ENCODE assay signal across 18 cellular contexts in the genomic region with DNA sequence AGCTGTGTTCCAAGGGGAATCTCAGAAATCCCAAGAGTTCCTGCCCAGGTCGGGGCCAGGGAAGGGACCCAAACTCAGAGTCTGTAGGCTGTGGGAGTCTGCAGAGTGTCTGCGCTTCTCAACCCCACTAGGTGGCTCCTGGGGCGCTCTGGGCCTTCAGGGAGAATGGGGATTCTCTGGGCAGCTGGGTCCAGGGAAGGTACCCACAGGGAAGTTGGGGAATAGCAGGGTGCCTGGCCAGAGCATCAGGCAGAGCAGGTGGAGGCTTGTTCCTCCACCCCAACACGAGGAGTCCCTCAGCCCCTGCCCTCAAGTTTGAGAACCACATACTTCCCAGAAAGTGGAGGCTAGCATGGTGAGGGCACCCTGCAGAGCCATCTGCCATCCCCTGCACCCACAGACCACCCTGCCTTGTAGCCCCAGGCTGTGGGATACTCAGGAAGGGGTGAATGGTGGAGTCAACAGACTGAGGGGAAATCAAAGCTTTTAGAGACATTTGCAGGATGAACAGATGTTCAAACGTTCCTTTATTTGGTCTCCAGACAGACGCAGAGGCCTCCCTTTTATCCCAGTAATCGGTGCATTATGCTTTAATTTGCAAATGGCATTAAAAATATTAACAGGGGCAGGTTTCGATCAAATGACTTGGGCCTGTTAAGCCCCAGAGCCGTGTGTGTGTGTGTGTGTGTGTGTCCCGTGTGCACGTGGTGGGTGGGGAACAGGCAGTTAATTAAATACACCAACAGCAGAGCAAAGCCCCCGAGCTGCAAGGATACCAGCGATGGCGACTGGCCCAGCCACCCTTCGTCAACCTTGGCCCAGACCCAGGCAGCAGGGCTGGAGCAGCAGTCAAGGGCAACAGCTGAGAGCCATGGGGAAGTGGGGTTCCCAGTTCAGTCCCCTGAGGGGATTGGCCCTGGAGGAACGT. TPM values are rescaled to one million over a fixed set of nuclear protein-coding genes. Genes with fewer than 3 reads are reported as not detected.
A peak's percentile ranks its signal among the peaks of the same experiment; 100 is the strongest.
DNase-seq lines count a peak whose midpoint lies in the region; ATAC-seq and TF ChIP-seq lines count a peak whose summit lies in the region.
"Had no signal": no experiment of that assay in that cellular context is flagged by ENCODE, and none has a peak within 500 bp of the region (broad histone marks: within the 10 kb centered on the region; RNA-seq: fewer than 3 reads in every experiment).

No MANE protein-coding gene starts in this region.

- CTCF ChIA-PET in HCT116 (lab: Charles Lee) = interaction anchor here (0.8 kb wide), 1 partner anchor 9 kb away, joined by 3 read pairs; no protein-coding TSS in a partner anchor
- CTCF ChIA-PET in PC-9 (lab: Charles Lee) = no interaction called here

- H3K9ac ChIP-seq in HCT116 (ENCODE audit: low read length) (no peak overlapping the region), endodermal cell (ENCODE audit: extremely low read depth, low read length, poor library complexity, severe bottlenecking) (no peak overlapping the region)

- H3K4me1 ChIP-seq in HCT116 (ENCODE audit: control insufficient read depth in 1 of 2, insufficient read depth in 2 of 2, low read length in 2 of 2) (peaks cover 10 to 24% of the 10 kb centered on the region in 2 experiments; a peak in 3 of 4 replicates), PC-9 (replicated peaks; ENCODE audit: insufficient read depth) (no peaks in the 10 kb centered on the region), endodermal cell (ENCODE audit: control insufficient read depth, insufficient read depth, low read length) (peaks cover 12% of the 10 kb centered on the region), spleen (peaks cover 0 to 10% (median 0%) of the 10 kb centered on the region in 6 donors)
- H3K4me1 ChIP-seq: breast epithelium, left lung had no signal

- ATAC-seq in HCT116 (peak; percentile 81), HG02852 (IDR thresholded peaks at IDR 0.05; ENCODE audit: unreplicated experiment) (no peak)
- ATAC-seq: activated CD8-positive, alpha-beta T cell treated with anti-CD3 and anti-CD28 coated beads for 36 hours; left lung had no signal

- peak in 2 of 3 experiments; percentile 45 to 55; a peak in 4 of 6 replicates for TF ChIP-seq CTCF in HCT116 (IDR thresholded peaks at IDR 0.05 in 2 of 3, conservative IDR thresholded peaks at IDR 0.05 in 1 of 3; ENCODE audit: borderline replicate concordance in 1 of 3, insufficient read depth in 1 of 3, low read depth in 2 of 3, low read length in 2 of 3)
- TF ChIP-seq CTCF in PC-9 (conservative IDR thresholded peaks at IDR 0.05) = 0 out of 2 replicates have a peak, but pooled peaks have one; percentile 27
- TF ChIP-seq CTCF in endodermal cell (conservative IDR thresholded peaks at IDR 0.05) = peak; percentile 67
- TF ChIP-seq CTCF in retinal pigment epithelial cell (conservative IDR thresholded peaks at IDR 0.05; ENCODE audit: low read depth, low read length) = peak; percentile 41
- TF ChIP-seq CTCF in spleen (IDR thresholded peaks at IDR 0.05 in 8 of 11, conservative IDR thresholded peaks at IDR 0.05 in 3 of 11) = no peak

- no peak for TF ChIP-seq RAD21 in HCT116 (IDR thresholded peaks at IDR 0.05; ENCODE audit: low read depth)

- H3K9me2 ChIP-seq in HCT116 (ENCODE audit: insufficient read depth) (no peaks in the 10 kb centered on the region), PC-9 (ENCODE audit: insufficient read depth) (no peaks in the 10 kb centered on the region)

- BruUV-seq in HCT116 (replicated peaks; lab: Mats Ljungman, UMichigan) = no TSS peak
- BruUV-seq in PC-9 (replicated peaks; lab: Mats Ljungman, UMichigan) = no TSS peak

- H3K4me1 Mint-ChIP-seq in endodermal cell = peaks cover 23% of the 10 kb centered on the region

- TF ChIP-seq POLR2A in HCT116 (IDR thresholded peaks at IDR 0.05; ENCODE audit: borderline replicate concordance, extremely low read depth, insufficient read depth, insufficient read length) (no peak), spleen (IDR thresholded peaks at IDR 0.05) (no peak)

- H3K36me3 ChIP-seq in HCT116 (ENCODE audit: control insufficient read depth in 1 of 2, insufficient read depth in 2 of 2, low read length in 2 of 2) = no peaks in the 10 kb centered on the region
- H3K36me3 ChIP-seq in PC-9 (ENCODE audit: low read depth) = no peaks in the 10 kb centered on the region
- H3K36me3 ChIP-seq in endodermal cell (ENCODE audit: control insufficient read depth, insufficient read depth, low read length) = no peaks in the 10 kb centered on the region
- H3K36me3 ChIP-seq in spleen = peaks cover 0 to 27% (median 0%) of the 10 kb centered on the region in 6 donors
- H3K36me3 ChIP-seq: breast epithelium, left lung had no signal

- H4K20me1 ChIP-seq in HCT116 (ENCODE audit: insufficient read depth) = no peaks in the 10 kb centered on the region
- H4K20me1 ChIP-seq in PC-9 (ENCODE audit: insufficient read depth) = peaks cover 5% of the 10 kb centered on the region; the same call in 1 of the 2 replicates

- no peaks in the 10 kb centered on the region for H3K36me3 Mint-ChIP-seq in endodermal cell (ENCODE audit: low read depth)

- POLR2A ChIA-PET in HCT116 (lab: Charles Lee) (no interaction called here), PC-9 (lab: Charles Lee; ENCODE audit: unreplicated experiment) (no interaction called here)

- H3K27ac ChIP-seq in HCT116 (ENCODE audit: low read depth, low read length) (no peak overlapping the region; the same call in 1 of the 2 replicates), PC-9 (no peak overlapping the region), endodermal cell (ENCODE audit: low read depth, low read length) (no peak overlapping the region), spleen (no peak overlapping the region)
- H3K27ac ChIP-seq: breast epithelium, hepatocyte, HL-60, left lung, skin epidermis had no signal

- no peaks in the 10 kb centered on the region for H3K27me3 Mint-ChIP-seq in endodermal cell (ENCODE audit: insufficient read depth)
- H3K27me3 Mint-ChIP-seq: activated CD8-positive, alpha-beta T cell treated with anti-CD3 and anti-CD28 coated beads for 36 hours had no signal

- H3K9me3 ChIP-seq in HCT116 (ENCODE audit: control insufficient read depth in 1 of 2, insufficient read depth in 1 of 2, low read depth in 1 of 2, low read length in 2 of 2) (no peaks in the 10 kb centered on the region), PC-9 (ENCODE audit: insufficient read depth, low read depth) (no peaks in the 10 kb centered on the region), endodermal cell (ENCODE audit: control insufficient read depth, low read length) (no peaks in the 10 kb centered on the region), spleen (no peaks in the 10 kb centered on the region)
- H3K9me3 ChIP-seq: breast epithelium, left lung had no signal

- DNase-seq in HCT116 (ENCODE audit: low read depth, low spot score) (no peak), PC-9 (no peak), endodermal cell (peak; percentile 70), retinal pigment epithelial cell (ENCODE audit: low read depth) (no peak), NCI-H2029 treated with DMSO at 0.1 percent for 48 hours (lab: John Stamatoyannopoulos, UW) (no peak), spleen (no peak)
- DNase-seq: activated CD8-positive, alpha-beta T cell treated with anti-CD3 and anti-CD28 coated beads for 36 hours; activated gamma-delta T cell; left lung; NCI-H226 had no signal

- H3K4me2 ChIP-seq in HCT116 (ENCODE audit: low read length) (no peak overlapping the region), PC-9 (no peak overlapping the region)
- H3K4me2 ChIP-seq: hepatocyte had no signal

- RAD21 ChIA-PET in HCT116 (lab: Charles Lee; ENCODE audit: low non-redundant PET in 1 of 2, low total read pairs in 2 of 2, uncharacterized antibody in 2 of 2, unreplicated experiment in 2 of 2) = no interaction called here

- H3K4me3 ChIP-seq in HCT116 (replicated peaks in 1 of 2; ENCODE audit: low read depth in 1 of 2, low read length in 2 of 2) (no peak overlapping the region), PC-9 (no peak overlapping the region), endodermal cell (ENCODE audit: low read length) (no peak overlapping the region), retinal pigment epithelial cell (ENCODE audit: low read length) (no peak overlapping the region), spleen (no peak overlapping the region)
- H3K4me3 ChIP-seq: breast epithelium, hepatocyte, left lung, skin epidermis had no signal

- no peak overlapping the region for H3K4me3 Mint-ChIP-seq in endodermal cell
- H3K4me3 Mint-ChIP-seq: activated CD8-positive, alpha-beta T cell treated with anti-CD3 and anti-CD28 coated beads for 36 hours had no signal

- no peak overlapping the region for H3K27ac Mint-ChIP-seq in endodermal cell
- H3K27ac Mint-ChIP-seq: activated CD8-positive, alpha-beta T cell treated with anti-CD3 and anti-CD28 coated beads for 36 hours had no signal

- intact Hi-C loops in HCT116 (cut with micrococcal nuclease) = no loop called here
- intact Hi-C loops in PC-9 (cut with micrococcal nuclease; ENCODE audit: unreplicated experiment) = no loop called here
- intact Hi-C loops in spleen (cut with DNase I; ENCODE audit: low total_unique reads) = no loop called here

- H3K79me2 ChIP-seq in HCT116 (ENCODE audit: insufficient read depth, low read length) (no peaks in the 10 kb centered on the region), PC-9 (ENCODE audit: low read depth) (no peaks in the 10 kb centered on the region)
- H3K79me2 ChIP-seq: hepatocyte had no signal

- H2AFZ ChIP-seq in HCT116 (ENCODE audit: low read depth, low read length, poor library complexity, severe bottlenecking) (no peak overlapping the region), PC-9 (no peak overlapping the region)
- H2AFZ ChIP-seq: hepatocyte had no signal

- no peaks in the 10 kb centered on the region for H3F3A ChIP-seq in PC-9 (ENCODE audit: insufficient read depth, low read depth)

- WGBS in endodermal cell (ENCODE audit: insufficient coverage in 1 of 2, insufficient read length in 1 of 2), 2 experiments = 90% methylated on average over 9 to 16 of the region's 16 CpGs
- 65 to 91% (median 77%) methylated on average over 15 to 16 of the region's 16 CpGs for WGBS in spleen, 5 donors

- H3K27me3 ChIP-seq in HCT116 (ENCODE audit: insufficient read depth, low read length) = no peaks in the 10 kb centered on the region
- no peaks in the 10 kb centered on the region for H3K27me3 ChIP-seq in PC-9 (ENCODE audit: insufficient read depth, low read depth)
- H3K27me3 ChIP-seq in endodermal cell (ENCODE audit: control insufficient read depth, insufficient read depth, low read length, poor library complexity, severe bottlenecking) = no peaks in the 10 kb centered on the region
- no peaks in the 10 kb centered on the region for H3K27me3 ChIP-seq in spleen (replicated peaks in 1 of 7)
- H3K27me3 ChIP-seq: breast epithelium, hepatocyte, left lung had no signal

- no peaks in the 10 kb centered on the region for H3K9me3 Mint-ChIP-seq in endodermal cell
- H3K9me3 Mint-ChIP-seq: activated CD8-positive, alpha-beta T cell treated with anti-CD3 and anti-CD28 coated beads for 36 hours had no signal

TF ChIP-seq in HCT116, 20 proteins besides CTCF, POLR2A, EP300 and RAD21 (continues in another document):
- TF ChIP-seq ELF1 (IDR thresholded peaks at IDR 0.05; ENCODE audit: borderline replicate concordance, low read depth) = no peak
- no peak for TF ChIP-seq FOSL1 (IDR thresholded peaks at IDR 0.05; ENCODE audit: low read depth)

RNA-seq across cellular contexts. Expression of a gene that starts 57.7 kb away (rescaled TPM):
- not detected for total RNA-seq in HCT116 (2021; ENCODE audit: unreplicated experiment)
- polyA plus RNA-seq in HCT116 (2012) = not detected in 2 replicates
- total RNA-seq in PC-9 (2021) = not detected in 2 replicates
- total RNA-seq in endodermal cell = not detected
- polyA plus RNA-seq in endodermal cell (2013, experiment 1 of 2) = not detected
- polyA plus RNA-seq in endodermal cell (2013, experiment 2 of 2) = not detected
- not detected for total RNA-seq in spleen
- polyA plus RNA-seq in spleen = not detected
- total RNA-seq: activated CD8-positive, alpha-beta T cell treated with anti-CD3 and anti-CD28 coated beads for 36 hours; breast epithelium; hepatocyte; left lung; M059J; subcutaneous adipose tissue had no signal
- polyA plus RNA-seq: hepatocyte, neural cell had no signal

Comparison
In these comparisons a context has a peak if more than half of its experiments do, and no peak if none do; other contexts are left out.
1. CTCF ChIP-seq: peak in HCT116 (2 of 3), PC-9 (single experiment), endodermal cell (single experiment) and retinal pigment epithelial cell (single experiment); none in spleen (0 of 11).